14 cellular contexts compared by ENCODE assay signal in genomic region chr14:95479494-95479893, GRCh38. TPM values are rescaled to one million over a fixed set of nuclear protein-coding genes. Genes with fewer than 3 reads are reported as not detected.
DNase-seq lines count a peak whose midpoint lies in the region.
"Had no signal": no experiment of that assay in that cellular context is flagged by ENCODE, and none has a peak within 500 bp of the region (broad histone marks: within the 10 kb centered on the region; RNA-seq: fewer than 3 reads in every experiment).

No MANE protein-coding gene starts in this region.

- H3K27ac Mint-ChIP-seq in activated T-cell treated with anti-CD3 and anti-CD28 coated beads, Interleukin-2, amount 50 U/mL, for 24 hours, result peak overlapping the region; percentile 96
- peak overlapping the region; percentile 76 to 98 (median 88) for H3K27ac Mint-ChIP-seq in IgD-negative memory B cell

- H3K4me1 Mint-ChIP-seq in activated T-cell treated with anti-CD3 and anti-CD28 coated beads, Interleukin-2, amount 50 U/mL, for 24 hours (ENCODE audit: low read depth), result peaks cover 65% of the 10 kb centered on the region
- H3K4me1 Mint-ChIP-seq in IgD-negative memory B cell, result peaks cover 27 to 40% (median 29%) of the 10 kb centered on the region in 3 donors

- DNase-seq in activated T-cell treated with anti-CD3 and anti-CD28 coated beads, Interleukin-2, amount 50 U/mL, for 24 hours, result no peak
- DNase-seq in activated T-cell treated with anti-CD3 and anti-CD28 coated beads, Interleukin-2, amount 50 U/mL, for 48 hours, result no peak
- DNase-seq in effector memory CD4-positive, alpha-beta T cell, result no peak
- DNase-seq in HK-2 (ENCODE audit: unreplicated experiment) (no peak), AML-193 (lab: John Stamatoyannopoulos, UW) (no peak), SHP77 (lab: John Stamatoyannopoulos, UW) (no peak)
- DNase-seq: DMS53, hippocampal formation, NCI-H1092, PC-9, SW 1271 had no signal

- H3K27ac ChIP-seq in effector memory CD4-positive, alpha-beta T cell (ENCODE audit: insufficient read depth, low read length, poor library complexity, severe bottlenecking), result peak overlapping the region; percentile 73
- H3K27ac ChIP-seq: PC-9 had no signal

- H3K9me3 ChIP-seq in effector memory CD4-positive, alpha-beta T cell (ENCODE audit: control insufficient read depth, low read length), result no peaks in the 10 kb centered on the region
- H3K9me3 ChIP-seq in skeletal muscle satellite cell (replicated peaks; ENCODE audit: low read length), result no peaks in the 10 kb centered on the region
- H3K9me3 ChIP-seq: tibial artery had no signal

- H3K4me3 ChIP-seq in effector memory CD4-positive, alpha-beta T cell (ENCODE audit: insufficient read depth, low read depth, low read length, poor library complexity, severe bottlenecking), result no peak overlapping the region
- H3K4me3 ChIP-seq in skeletal muscle satellite cell (ENCODE audit: low read length), result no peak overlapping the region
- H3K4me3 ChIP-seq: PC-9, tibial artery had no signal

- peaks cover 17% of the 10 kb centered on the region for H3K36me3 ChIP-seq in effector memory CD4-positive, alpha-beta T cell (ENCODE audit: control insufficient read depth, insufficient read depth, low read length)
- peaks cover 10% of the 10 kb centered on the region for H3K36me3 ChIP-seq in skeletal muscle satellite cell (ENCODE audit: insufficient read depth, low read length)

- H3K4me1 ChIP-seq in effector memory CD4-positive, alpha-beta T cell (ENCODE audit: control insufficient read depth, insufficient read depth, low read length, poor library complexity, severe bottlenecking), result peaks cover 32% of the 10 kb centered on the region
- H3K4me1 ChIP-seq in skeletal muscle satellite cell (ENCODE audit: control insufficient read depth, insufficient read depth, low read length), result peaks cover 42% of the 10 kb centered on the region

- peaks cover 40% of the 10 kb centered on the region for H3K36me3 Mint-ChIP-seq in activated T-cell treated with anti-CD3 and anti-CD28 coated beads, Interleukin-2, amount 50 U/mL, for 24 hours (ENCODE audit: low read depth)
- peaks cover 9% of the 10 kb centered on the region for H3K36me3 Mint-ChIP-seq in IgD-negative memory B cell

- H3K27me3 ChIP-seq in effector memory CD4-positive, alpha-beta T cell (replicated peaks; ENCODE audit: control insufficient read depth, insufficient read depth, low read length, poor library complexity, severe bottlenecking), result no peaks in the 10 kb centered on the region
- H3K27me3 ChIP-seq in skeletal muscle satellite cell (ENCODE audit: control insufficient read depth, insufficient read depth, low read length), result no peaks in the 10 kb centered on the region
- H3K27me3 ChIP-seq: tibial artery had no signal

- H3K27me3 Mint-ChIP-seq in activated T-cell treated with anti-CD3 and anti-CD28 coated beads, Interleukin-2, amount 50 U/mL, for 24 hours, result no peaks in the 10 kb centered on the region
- H3K27me3 Mint-ChIP-seq in IgD-negative memory B cell, result no peaks in the 10 kb centered on the region

- no peaks in the 10 kb centered on the region for H3K9me3 Mint-ChIP-seq in activated T-cell treated with anti-CD3 and anti-CD28 coated beads, Interleukin-2, amount 50 U/mL, for 24 hours
- no peaks in the 10 kb centered on the region for H3K9me3 Mint-ChIP-seq in IgD-negative memory B cell

- H3K4me2 ChIP-seq in skeletal muscle satellite cell (ENCODE audit: low read length), result peak overlapping the region; percentile 52

- no peak overlapping the region for H3K4me3 Mint-ChIP-seq in activated T-cell treated with anti-CD3 and anti-CD28 coated beads, Interleukin-2, amount 50 U/mL, for 24 hours
- peak overlapping the region in 3 of 4 donors; percentile 57 to 89 (median 86) for H3K4me3 Mint-ChIP-seq in IgD-negative memory B cell

- H3K9ac ChIP-seq in skeletal muscle satellite cell (ENCODE audit: low read depth, low read length), result no peak overlapping the region

RNA-seq across cellular contexts. Expression of gene SYNE3, which starts 37.0 kb away (rescaled TPM):
- 8.8 TPM for polyA plus RNA-seq in IgD-negative memory B cell
- 26.9 and 32.2 TPM in 2 replicates for total RNA-seq in skeletal muscle satellite cell (2012; rRNA removed)

RNA-seq across cellular contexts. Expression of gene GLRX5, which starts 55.4 kb away (rescaled TPM):
- 34.5 TPM for polyA plus RNA-seq in IgD-negative memory B cell
- 37.0 and 37.6 TPM in 2 replicates for total RNA-seq in skeletal muscle satellite cell (2012; rRNA removed)
